ENCODE assay signal across 8 cellular contexts in the genomic region with DNA sequence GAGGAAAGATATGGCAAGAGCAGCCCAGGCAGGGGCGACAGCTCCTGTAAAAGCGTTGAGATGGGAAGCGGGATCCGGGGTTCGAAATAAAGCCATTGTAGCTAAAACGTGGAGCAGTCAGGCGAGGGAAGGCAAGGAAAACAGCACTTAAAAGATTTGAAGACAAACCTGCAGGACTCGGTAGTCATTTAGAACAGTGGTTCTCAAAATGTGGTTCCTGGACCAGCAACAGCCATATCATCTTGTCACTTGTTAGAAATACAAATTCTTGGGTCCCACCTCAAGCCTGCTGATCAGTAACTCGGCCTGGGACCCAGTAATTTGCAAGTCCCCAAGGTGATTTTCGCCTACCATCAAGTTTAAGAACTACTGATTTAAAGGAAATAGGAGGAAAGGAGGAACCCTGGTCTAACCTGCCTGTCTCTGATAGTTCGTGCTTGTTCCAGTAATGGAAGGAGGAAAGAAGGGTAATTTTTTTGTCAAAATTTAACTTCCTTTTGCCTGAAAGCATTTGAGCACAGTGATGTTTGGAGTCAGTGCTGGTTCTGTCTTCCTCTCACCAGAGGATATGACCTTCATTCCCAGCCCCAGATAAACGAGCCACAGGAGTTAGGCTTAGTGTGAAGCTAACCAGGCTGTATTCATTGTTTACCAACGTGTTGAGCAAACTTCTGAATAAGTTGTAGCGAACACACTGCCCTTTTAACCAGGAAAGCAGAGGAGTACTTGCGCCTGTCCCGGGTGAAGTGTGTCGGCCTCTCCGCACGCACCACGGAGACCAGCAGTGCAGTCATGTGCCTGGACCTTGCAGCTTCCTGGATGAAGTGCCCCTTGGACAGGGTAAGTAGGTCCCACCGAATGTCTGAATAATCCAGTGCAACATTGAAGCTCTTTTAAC. TPM values are rescaled to one million over a fixed set of nuclear protein-coding genes. Genes with fewer than 3 reads are reported as not detected.
DNase-seq lines count a peak whose midpoint lies in the region; ATAC-seq and TF ChIP-seq lines count a peak whose summit lies in the region.

No MANE protein-coding gene starts in this region.

- H3K27ac Mint-ChIP-seq in CD4-positive, alpha-beta memory T cell: peak overlapping the region in 1 of 7 donors; percentile 86

- H3K4me1 Mint-ChIP-seq in CD4-positive, alpha-beta memory T cell: peaks cover 20 to 27% (median 23%) of the 10 kb centered on the region in 4 donors

- POLR2A ChIA-PET in CD4-positive, alpha-beta memory T cell (lab: Charles Lee; ENCODE audit: partially characterized antibody): no interaction called here

- intact Hi-C loops in CD4-positive, alpha-beta memory T cell (cut with micrococcal nuclease): no loop called here

- H4K20me1 ChIP-seq in neural cell (ENCODE audit: insufficient read depth): no peaks in the 10 kb centered on the region

- no peaks in the 10 kb centered on the region for H3K9me3 ChIP-seq in CD4-positive, alpha-beta memory T cell (ENCODE audit: control insufficient read depth in 1 of 2, low read length in 2 of 2)
- H3K9me3 ChIP-seq in effector memory CD4-positive, alpha-beta T cell (ENCODE audit: control insufficient read depth, low read length): no peaks in the 10 kb centered on the region
- H3K9me3 ChIP-seq in neural cell (ENCODE audit: low read length): no peaks in the 10 kb centered on the region

- H3K27ac ChIP-seq in CD4-positive, alpha-beta memory T cell (ENCODE audit: low read depth, low read length): peak overlapping the region; percentile 92
- peak overlapping the region; percentile 94 for H3K27ac ChIP-seq in effector memory CD4-positive, alpha-beta T cell (ENCODE audit: insufficient read depth, low read length, poor library complexity, severe bottlenecking)
- H3K27ac ChIP-seq in neural cell (ENCODE audit: low read length): peak overlapping the region; percentile 29

- peak; percentile 51 for TF ChIP-seq CTCF in neural cell (IDR thresholded peaks at IDR 0.05; ENCODE audit: poor library complexity, severe bottlenecking)

- no peaks in the 10 kb centered on the region for H3K36me3 ChIP-seq in CD4-positive, alpha-beta memory T cell (ENCODE audit: insufficient read depth, low read length)
- H3K36me3 ChIP-seq in effector memory CD4-positive, alpha-beta T cell (ENCODE audit: control insufficient read depth, insufficient read depth, low read length): no peaks in the 10 kb centered on the region
- H3K36me3 ChIP-seq in neural cell (ENCODE audit: insufficient read depth, low read length): no peaks in the 10 kb centered on the region

- H3K79me2 ChIP-seq in neural cell (replicated peaks; ENCODE audit: insufficient read depth, low read length): peaks cover 49% of the 10 kb centered on the region

- no peak for TF ChIP-seq EP300 in neural cell (conservative IDR thresholded peaks at IDR 0.05; ENCODE audit: poor library complexity, severe bottlenecking)

- no peak for ATAC-seq in GM18520 (IDR thresholded peaks at IDR 0.05; ENCODE audit: unreplicated experiment)

- peak overlapping the region; percentile 97 for H3K4me2 ChIP-seq in neural cell (ENCODE audit: low read length)

- peak; percentile 1 for TF ChIP-seq RAD21 in neural cell (conservative IDR thresholded peaks at IDR 0.05)

- no peaks in the 10 kb centered on the region for H3F3A ChIP-seq in neural cell (ENCODE audit: insufficient read depth, low read length, poor library complexity, severe bottlenecking)

- peak overlapping the region; percentile 92 for H3K9ac ChIP-seq in neural cell (ENCODE audit: low read length)

- H3K4me3 ChIP-seq in CD4-positive, alpha-beta memory T cell (ENCODE audit: low read length in 2 of 2): peak overlapping the region; percentile 92 to 97
- peak overlapping the region; percentile 80 for H3K4me3 ChIP-seq in effector memory CD4-positive, alpha-beta T cell (ENCODE audit: insufficient read depth, low read depth, low read length, poor library complexity, severe bottlenecking)
- peak overlapping the region; percentile 77 for H3K4me3 ChIP-seq in neural cell (ENCODE audit: low read length)

- DNase-seq in CD4-positive, alpha-beta memory T cell: peak in 1 of 5 donors; percentile 36
- DNase-seq in LoVo (ENCODE audit: low spot score) (peak; percentile 1), HPDE6-E6E7 (ENCODE audit: extremely low spot score) (no peak), NCI-H146 (lab: John Stamatoyannopoulos, UW) (no peak)
- DNase-seq in effector memory CD4-positive, alpha-beta T cell: no peak
- no peak for DNase-seq in central memory CD4-positive, alpha-beta T cell

- peaks cover 0 to 1% (median 0%) of the 10 kb centered on the region in 8 donors for H3K9me3 Mint-ChIP-seq in CD4-positive, alpha-beta memory T cell

- H3K9me2 ChIP-seq in neural cell (ENCODE audit: insufficient read depth, low read length): no peaks in the 10 kb centered on the region

- H3K36me3 Mint-ChIP-seq in CD4-positive, alpha-beta memory T cell: peaks cover 0 to 1% of the 10 kb centered on the region in 2 donors

- no peaks in the 10 kb centered on the region for H3K27me3 ChIP-seq in CD4-positive, alpha-beta memory T cell (ENCODE audit: insufficient read depth, low read length)
- no peaks in the 10 kb centered on the region for H3K27me3 ChIP-seq in effector memory CD4-positive, alpha-beta T cell (replicated peaks; ENCODE audit: control insufficient read depth, insufficient read depth, low read length, poor library complexity, severe bottlenecking)
- no peaks in the 10 kb centered on the region for H3K27me3 ChIP-seq in neural cell (ENCODE audit: insufficient read depth, low read depth, low read length)

- CTCF ChIA-PET in CD4-positive, alpha-beta memory T cell (lab: Charles Lee; ENCODE audit: partially characterized antibody): interaction anchor here (0.8 to 2.2 kb wide), 2 partner anchors 15 to 17 kb away, joined by 3 to 9 read pairs; no protein-coding TSS in a partner anchor

- H3K4me1 ChIP-seq in CD4-positive, alpha-beta memory T cell (ENCODE audit: insufficient read depth, low read length): peaks cover 45% of the 10 kb centered on the region
- peaks cover 18% of the 10 kb centered on the region for H3K4me1 ChIP-seq in effector memory CD4-positive, alpha-beta T cell (ENCODE audit: control insufficient read depth, insufficient read depth, low read length, poor library complexity, severe bottlenecking)

- no peaks in the 10 kb centered on the region for H3K27me3 Mint-ChIP-seq in CD4-positive, alpha-beta memory T cell

- H2AFZ ChIP-seq in neural cell (ENCODE audit: low read depth, low read length): peak overlapping the region; percentile 38

- peak overlapping the region in 5 of 8 donors; percentile 48 to 78 (median 72) for H3K4me3 Mint-ChIP-seq in CD4-positive, alpha-beta memory T cell

TF ChIP-seq in neural cell, 6 proteins besides CTCF, POLR2A, EP300 and RAD21:
- TF ChIP-seq EZH2 (IDR thresholded peaks at IDR 0.05; ENCODE audit: borderline replicate concordance, insufficient read depth, low read length, poor library complexity, severe bottlenecking) (no peak), SMC3 (conservative IDR thresholded peaks at IDR 0.05; ENCODE audit: poor library complexity) (peak; percentile 32)
- TF ChIP-seq, protein P1, sequence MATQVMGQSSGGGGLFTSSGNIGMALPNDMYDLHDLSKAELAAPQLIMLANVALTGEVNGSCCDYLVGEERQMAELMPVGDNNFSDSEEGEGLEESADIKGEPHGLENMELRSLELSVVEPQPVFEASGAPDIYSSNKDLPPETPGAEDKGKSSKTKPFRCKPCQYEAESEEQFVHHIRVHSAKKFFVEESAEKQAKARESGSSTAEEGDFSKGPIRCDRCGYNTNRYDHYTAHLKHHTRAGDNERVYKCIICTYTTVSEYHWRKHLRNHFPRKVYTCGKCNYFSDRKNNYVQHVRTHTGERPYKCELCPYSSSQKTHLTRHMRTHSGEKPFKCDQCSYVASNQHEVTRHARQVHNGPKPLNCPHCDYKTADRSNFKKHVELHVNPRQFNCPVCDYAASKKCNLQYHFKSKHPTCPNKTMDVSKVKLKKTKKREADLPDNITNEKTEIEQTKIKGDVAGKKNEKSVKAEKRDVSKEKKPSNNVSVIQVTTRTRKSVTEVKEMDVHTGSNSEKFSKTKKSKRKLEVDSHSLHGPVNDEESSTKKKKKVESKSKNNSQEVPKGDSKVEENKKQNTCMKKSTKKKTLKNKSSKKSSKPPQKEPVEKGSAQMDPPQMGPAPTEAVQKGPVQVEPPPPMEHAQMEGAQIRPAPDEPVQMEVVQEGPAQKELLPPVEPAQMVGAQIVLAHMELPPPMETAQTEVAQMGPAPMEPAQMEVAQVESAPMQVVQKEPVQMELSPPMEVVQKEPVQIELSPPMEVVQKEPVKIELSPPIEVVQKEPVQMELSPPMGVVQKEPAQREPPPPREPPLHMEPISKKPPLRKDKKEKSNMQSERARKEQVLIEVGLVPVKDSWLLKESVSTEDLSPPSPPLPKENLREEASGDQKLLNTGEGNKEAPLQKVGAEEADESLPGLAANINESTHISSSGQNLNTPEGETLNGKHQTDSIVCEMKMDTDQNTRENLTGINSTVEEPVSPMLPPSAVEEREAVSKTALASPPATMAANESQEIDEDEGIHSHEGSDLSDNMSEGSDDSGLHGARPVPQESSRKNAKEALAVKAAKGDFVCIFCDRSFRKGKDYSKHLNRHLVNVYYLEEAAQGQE (IDR thresholded peaks at IDR 0.05; ENCODE audit: borderline replicate concordance): peak; percentile 40

RNA-seq across cellular contexts. Expression of a gene that starts 1.1 kb away (rescaled TPM):
- total RNA-seq in CD4-positive, alpha-beta memory T cell: 1 to 10 TPM; 3.0 to 3.3 TPM
- under 1 TPM; 0.30 to 0.40 TPM for polyA plus RNA-seq in CD4-positive, alpha-beta memory T cell
- polyA plus RNA-seq in neural cell: 21.2 and 26.8 TPM in 2 replicates
- polyA minus RNA-seq in neural cell: 8.8 and 10.8 TPM in 2 replicates

RNA-seq across cellular contexts. Expression of a gene that starts 1.6 kb away (rescaled TPM):
- 100 to 1,000 TPM; 111 to 118 TPM for total RNA-seq in CD4-positive, alpha-beta memory T cell
- polyA plus RNA-seq in CD4-positive, alpha-beta memory T cell: 10 to 100 TPM; 81.1 to 95.4 TPM
- 155 and 157 TPM in 2 replicates for polyA plus RNA-seq in neural cell
- polyA minus RNA-seq in neural cell: 214 and 215 TPM in 2 replicates

RNA-seq across cellular contexts. Expression of a gene that starts 57.6 kb away (rescaled TPM):
- under 1 TPM in 1 of 2 experiments, not detected in 1; 0.32 TPM for total RNA-seq in CD4-positive, alpha-beta memory T cell
- not detected for polyA plus RNA-seq in CD4-positive, alpha-beta memory T cell
- 0.07 TPM in 1 of 2 replicates, not detected in the other for polyA plus RNA-seq in neural cell
- polyA minus RNA-seq in neural cell: 0.12 and 0.24 TPM in 2 replicates

Comparison
In these comparisons a context has a peak if more than half of its experiments do, and no peak if none do; other contexts are left out.
1. H3K27ac ChIP-seq: peak in every context shown above with its lines; median percentile 94 in effector memory CD4-positive, alpha-beta T cell; 92 in CD4-positive, alpha-beta memory T cell; 29 in neural cell.
2. RNA of a gene that starts 1.1 kb away (polyA plus RNA-seq): 21.2 to 26.8 TPM in neural cell; 0.30 to 0.40 TPM in CD4-positive, alpha-beta memory T cell; every median in the first group is over 10 times any median in the second.
3. Peak in every context shown above with its lines, with median percentiles within 50 percentile points of each other: H3K4me3 ChIP-seq.